ENCODE assay signal across 14 cellular contexts in genomic region chr10:22626784-22627183, GRCh38.
DNase-seq lines count a peak whose midpoint lies in the region; ATAC-seq, FAIRE-seq and TF ChIP-seq lines count a peak whose summit lies in the region.
"Had no signal": no experiment of that assay in that cellular context is flagged by ENCODE, and none has a peak within 500 bp of the region (broad histone marks: within the 10 kb centered on the region; RNA-seq: fewer than 3 reads in every experiment).

No MANE protein-coding gene starts in this region.

- peaks cover 17% of the 10 kb centered on the region; the same call in 1 of the 2 replicates for H3F3A ChIP-seq in PC-9 (ENCODE audit: insufficient read depth, low read depth)

- ATAC-seq in naive thymus-derived CD8-positive, alpha-beta T cell = no peak
- ATAC-seq: gastrocnemius medialis, sciatic nerve had no signal

- peaks cover 79% of the 10 kb centered on the region for H3K4me1 Mint-ChIP-seq in astrocyte (ENCODE audit: low read depth, unreplicated experiment)
- peaks cover 41 to 96% (median 93%) of the 10 kb centered on the region in 4 donors for H3K4me1 Mint-ChIP-seq in naive thymus-derived CD8-positive, alpha-beta T cell

- no peaks in the 10 kb centered on the region for H3K9me2 ChIP-seq in PC-9 (ENCODE audit: insufficient read depth)

- H3K4me1 ChIP-seq in HEK293 (ENCODE audit: control insufficient read depth, insufficient read depth, low read length) = peaks cover 20% of the 10 kb centered on the region
- peaks cover 50% of the 10 kb centered on the region for H3K4me1 ChIP-seq in astrocyte (ENCODE audit: insufficient read depth, low read length)
- H3K4me1 ChIP-seq in PC-9 (replicated peaks; ENCODE audit: insufficient read depth) = peaks cover 27% of the 10 kb centered on the region

- no peak for DNase-seq in D721Med (ENCODE audit: insufficient read length, low spot score)
- DNase-seq in astrocyte (ENCODE audit: low read depth) = no peak
- DNase-seq in naive thymus-derived CD8-positive, alpha-beta T cell = no peak
- DNase-seq in NCI-H510A treated with DMSO at 0.1 percent for 48 hours (lab: John Stamatoyannopoulos, UW) = no peak
- DNase-seq in PC-9 = no peak
- DNase-seq in NK-92 treated with Interleukin-12 subunit alpha and Interleukin-12 subunit beta, amount 100 ng/mL, for 24 hours (lab: John Stamatoyannopoulos, UW) = no peak
- DNase-seq: gastrocnemius medialis, Kasumi-1, kidney, NCI-H2081 treated with DMSO at 0.1 percent for 48 hours, nephron progenitor cell, transverse colon had no signal

- FAIRE-seq in D721Med (lab: Jason Lieb, UNC) (peak; percentile 67), astrocyte (lab: Jason Lieb, UNC) (no peak)

- intact Hi-C loops in PC-9 (cut with micrococcal nuclease; ENCODE audit: unreplicated experiment) = no loop called here

- H3K9me3 ChIP-seq in HEK293 (ENCODE audit: control insufficient read depth, insufficient read depth, low read depth, low read length) (no peaks in the 10 kb centered on the region), astrocyte (ENCODE audit: insufficient read depth, low read depth, low read length) (no peaks in the 10 kb centered on the region), PC-9 (ENCODE audit: insufficient read depth, low read depth) (no peaks in the 10 kb centered on the region)
- H3K9me3 ChIP-seq: gastrocnemius medialis, transverse colon had no signal

- H3K27me3 ChIP-seq in astrocyte (ENCODE audit: insufficient read depth, low read length) = no peaks in the 10 kb centered on the region
- no peaks in the 10 kb centered on the region for H3K27me3 ChIP-seq in PC-9 (ENCODE audit: insufficient read depth, low read depth)
- H3K27me3 ChIP-seq: gastrocnemius medialis, transverse colon had no signal

- H3K27me3 Mint-ChIP-seq in astrocyte (ENCODE audit: low read depth, unreplicated experiment) = no peaks in the 10 kb centered on the region
- H3K27me3 Mint-ChIP-seq in naive thymus-derived CD8-positive, alpha-beta T cell = no peaks in the 10 kb centered on the region

- H2AFZ ChIP-seq in astrocyte (ENCODE audit: low read depth, low read length) (no peak overlapping the region), PC-9 (no peak overlapping the region)

- peak overlapping the region; percentile 70 for H3K27ac Mint-ChIP-seq in astrocyte (ENCODE audit: unreplicated experiment)
- peak overlapping the region; percentile 27 to 96 (median 82) for H3K27ac Mint-ChIP-seq in naive thymus-derived CD8-positive, alpha-beta T cell

- H3K36me3 ChIP-seq in HEK293 (ENCODE audit: control insufficient read depth in 2 of 2, insufficient read depth in 1 of 2, low read length in 2 of 2) = no peaks in the 10 kb centered on the region
- H3K36me3 ChIP-seq in astrocyte (ENCODE audit: insufficient read depth, low read length) = no peaks in the 10 kb centered on the region
- no peaks in the 10 kb centered on the region for H3K36me3 ChIP-seq in PC-9 (ENCODE audit: low read depth)
- H3K36me3 ChIP-seq: gastrocnemius medialis, transverse colon had no signal

- H3K4me3 ChIP-seq in HEK293 (ENCODE audit: low read depth, low read length) = no peak overlapping the region
- no peak overlapping the region for H3K4me3 ChIP-seq in astrocyte (ENCODE audit: insufficient read depth, low read depth, low read length)
- no peak overlapping the region for H3K4me3 ChIP-seq in PC-9
- H3K4me3 ChIP-seq: gastrocnemius medialis, transverse colon had no signal

- CTCF ChIA-PET in HEK293 (lab: Yijun Ruan, JAX) (no interaction called here), PC-9 (lab: Charles Lee) (no interaction called here)

- BruUV-seq in PC-9 (replicated peaks; lab: Mats Ljungman, UMichigan) = no TSS peak

- no peak for TF ChIP-seq CTCF in D721Med (IDR thresholded peaks at IDR 0.05; ENCODE audit: insufficient read depth, missing control alignments)
- no peak for TF ChIP-seq CTCF in HEK293 (tag by site-specific recombination; IDR thresholded peaks at IDR 0.05)
- TF ChIP-seq CTCF in astrocyte (IDR thresholded peaks at IDR 0.05; ENCODE audit: insufficient read depth, low read depth, low read length) = no peak
- no peak for TF ChIP-seq CTCF in PC-9 (conservative IDR thresholded peaks at IDR 0.05)

- H4K20me1 ChIP-seq in astrocyte (ENCODE audit: insufficient read depth, low read length) = peaks cover 12% of the 10 kb centered on the region
- H4K20me1 ChIP-seq in PC-9 (ENCODE audit: insufficient read depth) = no peaks in the 10 kb centered on the region

- H3K79me2 ChIP-seq in astrocyte (ENCODE audit: insufficient read depth, low read length) = peaks cover 82% of the 10 kb centered on the region
- peaks cover 45% of the 10 kb centered on the region for H3K79me2 ChIP-seq in PC-9 (ENCODE audit: low read depth)

- no peaks in the 10 kb centered on the region for H3K36me3 Mint-ChIP-seq in astrocyte (ENCODE audit: low read depth, unreplicated experiment)
- H3K36me3 Mint-ChIP-seq in naive thymus-derived CD8-positive, alpha-beta T cell = peaks cover 0 to 1% (median 0%) of the 10 kb centered on the region in 3 donors

- H3K9me3 Mint-ChIP-seq in astrocyte (ENCODE audit: unreplicated experiment) = peaks cover 1% of the 10 kb centered on the region
- peaks cover 0 to 3% (median 0%) of the 10 kb centered on the region in 9 donors for H3K9me3 Mint-ChIP-seq in naive thymus-derived CD8-positive, alpha-beta T cell
- H3K9me3 Mint-ChIP-seq: nephron progenitor cell had no signal

- H3K27ac ChIP-seq in HEK293 (ENCODE audit: extremely low read depth, low read depth, low read length) (no peak overlapping the region), astrocyte (ENCODE audit: low read depth, low read length) (peak overlapping the region; percentile 5), PC-9 (no peak overlapping the region)

- POLR2A ChIA-PET in HEK293 (lab: Yijun Ruan, JAX) = no interaction called here
- POLR2A ChIA-PET in naive thymus-derived CD8-positive, alpha-beta T cell (lab: Charles Lee) = interaction anchor here (0.6 to 5.7 kb wide), 6 partner anchors 10 to 374 kb away, joined by 3 to 38 read pairs (median 4); partner anchors contain the start of gene COMMD3
- POLR2A ChIA-PET in PC-9 (lab: Charles Lee; ENCODE audit: unreplicated experiment) = no interaction called here

- no peak overlapping the region for H3K4me3 Mint-ChIP-seq in astrocyte (ENCODE audit: unreplicated experiment)
- H3K4me3 Mint-ChIP-seq in naive thymus-derived CD8-positive, alpha-beta T cell = peak overlapping the region in 9 of 10 donors; percentile 10 to 49 (median 23)
- H3K4me3 Mint-ChIP-seq: nephron progenitor cell had no signal

- H3K4me2 ChIP-seq in astrocyte (ENCODE audit: low read length) = peak overlapping the region; percentile 44
- H3K4me2 ChIP-seq in PC-9 = no peak overlapping the region

- H3K9ac ChIP-seq in astrocyte (ENCODE audit: low read length) = peak overlapping the region; percentile 25

TF ChIP-seq in HEK293, 187 proteins besides CTCF, POLR2A, EP300 and RAD21:
- no peak for TF ChIP-seq ZBTB20 (tag by site-specific recombination; IDR thresholded peaks at IDR 0.05)
- TF ChIP-seq ZNF366 (tag by site-specific recombination; conservative IDR thresholded peaks at IDR 0.05) = peak; percentile 56
- TF ChIP-seq GFI1B (tag by site-specific recombination; IDR thresholded peaks at IDR 0.05) = no peak
- TF ChIP-seq KLF10 (tag by site-specific recombination; IDR thresholded peaks at IDR 0.05) = no peak
- TF ChIP-seq ZNF174 (tag by site-specific recombination; IDR thresholded peaks at IDR 0.05) = no peak
- no peak for TF ChIP-seq ZNF280C (tag by site-specific recombination; IDR thresholded peaks at IDR 0.05)
- peak; percentile 79 for TF ChIP-seq PRDM6 (tag by site-specific recombination; IDR thresholded peaks at IDR 0.05)
- no peak for TF ChIP-seq AEBP2 (tag by site-specific recombination; IDR thresholded peaks at IDR 0.05; ENCODE audit: borderline replicate concordance)
- no peak for TF ChIP-seq ZNF776 (tag by site-specific recombination; IDR thresholded peaks at IDR 0.05; ENCODE audit: borderline replicate concordance)
